ENCODE assay signal across 8 cellular contexts in the genomic region with DNA sequence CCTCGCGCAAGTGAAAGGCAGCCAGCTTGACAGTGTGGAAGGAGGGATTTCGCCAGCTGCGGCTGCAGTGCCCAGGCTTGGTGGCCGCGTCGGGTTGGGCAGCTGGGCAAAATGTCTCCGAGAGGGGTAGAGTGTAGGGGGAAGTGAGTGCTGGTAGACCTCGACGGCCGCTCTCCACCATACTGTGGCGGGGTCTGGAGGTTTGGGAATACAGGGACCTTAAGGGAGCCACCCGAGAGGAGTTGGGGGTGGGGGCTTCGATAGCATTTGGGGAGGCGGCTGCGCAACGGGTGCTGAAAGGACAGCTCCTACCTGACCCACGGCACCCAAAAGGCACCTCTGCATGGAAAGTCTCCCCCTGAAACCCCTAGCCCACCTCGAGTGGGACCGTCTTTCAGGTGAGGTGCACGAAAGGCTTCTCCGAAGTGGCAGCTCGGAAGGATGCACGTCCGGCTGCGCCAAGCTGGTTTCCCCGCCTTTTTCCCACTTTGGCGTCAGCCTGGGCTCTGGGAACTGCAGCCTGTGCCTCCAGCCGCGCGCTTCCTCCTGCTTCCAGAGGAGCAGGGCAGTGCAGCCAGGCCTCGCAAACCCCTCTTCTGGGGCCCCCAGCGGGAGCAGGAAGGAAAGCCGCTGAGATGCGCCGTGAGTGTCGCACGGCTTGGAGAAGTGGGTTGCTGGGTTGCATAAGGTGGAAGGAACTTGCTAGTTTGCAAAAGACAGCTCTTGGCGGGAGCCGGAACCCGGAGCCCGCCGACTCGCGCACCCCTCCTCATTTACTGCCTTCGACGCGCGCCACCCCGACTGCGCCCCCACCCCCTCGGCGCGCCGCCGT. TPM values are rescaled to one million over a fixed set of nuclear protein-coding genes. Genes with fewer than 3 reads are reported as not detected.
DNase-seq lines count a peak whose midpoint lies in the region; ATAC-seq and TF ChIP-seq lines count a peak whose summit lies in the region.

No MANE protein-coding gene starts in this region.

- peak; percentile 6 for ATAC-seq in GM21367 (IDR thresholded peaks at IDR 0.05; ENCODE audit: unreplicated experiment)
- peak; percentile 48 to 49 for ATAC-seq in right cardiac atrium

- H3K27me3 ChIP-seq in right cardiac atrium (ENCODE audit: control insufficient read depth, insufficient read depth), result no peaks in the 10 kb centered on the region
- H3K27me3 ChIP-seq in prostate gland (replicated peaks; ENCODE audit: insufficient read depth), result no peaks in the 10 kb centered on the region

- H3K4me1 ChIP-seq in right cardiac atrium (ENCODE audit: control insufficient read depth, insufficient read depth, low read length) (peaks cover 8% of the 10 kb centered on the region), prostate gland (replicated peaks) (no peaks in the 10 kb centered on the region)

- no peak for TF ChIP-seq POLR2A in prostate gland (IDR thresholded peaks at IDR 0.05)

- no peak for TF ChIP-seq CTCF in prostate gland (IDR thresholded peaks at IDR 0.05)

- no peaks in the 10 kb centered on the region for H3K9me3 Mint-ChIP-seq in IgD-negative memory B cell

- peaks cover 0 to 5% of the 10 kb centered on the region in 2 donors for H3K36me3 ChIP-seq in prostate gland

- H3K36me3 Mint-ChIP-seq in IgD-negative memory B cell, result peaks cover 3% of the 10 kb centered on the region

- under 1% methylated on average over 56 of the region's 56 CpGs for WGBS in right cardiac atrium
- WGBS in prostate gland, result under 1% methylated on average over 56 of the region's 56 CpGs

- peak overlapping the region; percentile 96 to 100 (median 99) for H3K27ac Mint-ChIP-seq in IgD-negative memory B cell

- peak overlapping the region; percentile 97 for H3K27ac ChIP-seq in angular gyrus (ENCODE audit: low read depth, low read length)
- peak overlapping the region; percentile 68 for H3K27ac ChIP-seq in right cardiac atrium (ENCODE audit: low read length)
- peak overlapping the region; percentile 100 for H3K27ac ChIP-seq in prostate gland

- DNase-seq in Caki2 (ENCODE audit: low read depth), result peak; percentile 78
- DNase-seq in SIG-M5 (lab: John Stamatoyannopoulos, UW), result peak; percentile 80
- DNase-seq in right cardiac atrium, result peak; percentile 76 to 90 (median 85)
- peak; percentile 42 for DNase-seq in prostate gland (ENCODE audit: low spot score)
- DNase-seq in epidermal melanocyte (ENCODE audit: insufficient read length, low spot score), result no peak

- no peaks in the 10 kb centered on the region for H3K27me3 Mint-ChIP-seq in IgD-negative memory B cell

- intact Hi-C loops in right cardiac atrium (cut with DNase I) (no loop called here), prostate gland (cut with DNase I) (loop anchor here (5.0 kb wide), 1 partner anchor 39 kb away; the partner anchor contains the start of gene DHDDS)

- H3K4me3 Mint-ChIP-seq in IgD-negative memory B cell, result peak overlapping the region; percentile 94 to 100 (median 99)

- peaks cover 19 to 45% (median 41%) of the 10 kb centered on the region in 3 donors for H3K4me1 Mint-ChIP-seq in IgD-negative memory B cell

- H3K4me3 ChIP-seq in right cardiac atrium (ENCODE audit: low read length) (peak overlapping the region; percentile 67), prostate gland (peak overlapping the region; percentile 99 to 100)

- in situ Hi-C loops in Caki2 (cut with HindIII; ENCODE audit: low pct_unique_long_range_greater_than_20kb, low sequenced_read_pairs), result no loop called here

- no peaks in the 10 kb centered on the region for H3K9me3 ChIP-seq in right cardiac atrium (ENCODE audit: control insufficient read depth, low read length)
- H3K9me3 ChIP-seq in prostate gland, result no peaks in the 10 kb centered on the region

RNA-seq across cellular contexts. Expression of gene HMGN2, which starts 0.5 kb away (rescaled TPM):
- total RNA-seq in Caki2 (2014; rRNA removed; shearing (Covaris generic); ENCODE audit: low replicate concordance), result 570 and 785 TPM in 2 replicates
- polyA plus RNA-seq in IgD-negative memory B cell, result 748 TPM
- total RNA-seq in right cardiac atrium, result 100 to 1,000 TPM; 125 to 176 (median 136) TPM
- 152 TPM for polyA plus RNA-seq in right cardiac atrium
- 100 to 1,000 TPM; 264 to 385 TPM for total RNA-seq in prostate gland

RNA-seq across cellular contexts. Expression of gene DHDDS, which starts 39.6 kb away (rescaled TPM):
- 37.7 and 47.0 TPM in 2 replicates for total RNA-seq in Caki2 (2014; rRNA removed; shearing (Covaris generic); ENCODE audit: low replicate concordance)
- polyA plus RNA-seq in IgD-negative memory B cell (23.7 TPM), right cardiac atrium (21.5 TPM)
- total RNA-seq in right cardiac atrium (10 to 100 TPM; 27.0 to 34.0 (median 30.0) TPM), prostate gland (10 to 100 TPM; 28.9 to 39.0 TPM)

RNA-seq across cellular contexts. Expression of gene RPS6KA1, which starts 57.8 kb away (rescaled TPM):
- 37.8 and 68.1 TPM in 2 replicates for total RNA-seq in Caki2 (2014; rRNA removed; shearing (Covaris generic); ENCODE audit: low replicate concordance)
- polyA plus RNA-seq in IgD-negative memory B cell (152 TPM), right cardiac atrium (2.0 TPM)
- total RNA-seq in right cardiac atrium (1 to 10 TPM; 2.7 to 7.0 (median 5.6) TPM), prostate gland (10 to 100 TPM; 38.6 to 87.5 TPM)
